ENCODE assay signal across 14 cellular contexts in genomic region chr2:10435427-10436204, GRCh38.
"Had no signal": no experiment of that assay in that cellular context is flagged by ENCODE, and none has a peak within 500 bp of the region (broad histone marks: within the 10 kb centered on the region; RNA-seq: fewer than 3 reads in every experiment).

No MANE protein-coding gene starts in this region.

- H3K27ac Mint-ChIP-seq: activated CD4-positive, alpha-beta memory T cell treated with anti-CD3 and anti-CD28 coated beads, Interleukin-2, amount 10 ng/mL, durations not matched to agents 7 days and 5 days; activated CD4-positive, alpha-beta T cell treated with anti-CD3 and anti-CD28 coated beads, Interleukin-2, amount 10 ng/mL, durations not matched to agents 24 days and 14 days; activated T-cell treated with anti-CD3 and anti-CD28 coated beads, Interleukin-2, amount 50 U/mL, for 72 hours had no signal

- H2AFZ ChIP-seq: hepatocyte had no signal

- H3K4me3 ChIP-seq: body of pancreas, hepatocyte, left ventricle myocardium inferior, smooth muscle cell, testis, uterus had no signal

- H3K27me3 ChIP-seq: body of pancreas, hepatocyte, testis, uterus had no signal

- H3K27ac ChIP-seq: body of pancreas, hepatocyte, left ventricle myocardium inferior, parathyroid adenoma, testis, uterus, VCaP had no signal

- H3K9me3 Mint-ChIP-seq: activated CD4-positive, alpha-beta memory T cell treated with anti-CD3 and anti-CD28 coated beads, Interleukin-2, amount 10 ng/mL, durations not matched to agents 7 days and 5 days; activated CD4-positive, alpha-beta T cell treated with anti-CD3 and anti-CD28 coated beads, Interleukin-2, amount 10 ng/mL, durations not matched to agents 24 days and 14 days; activated naive CD8-positive, alpha-beta T cell treated with anti-CD3 and anti-CD28 coated beads, Interleukin-2, amount 50 U/mL, for 24 hours; activated T-cell treated with anti-CD3 and anti-CD28 coated beads, Interleukin-2, amount 50 U/mL, for 72 hours; immature natural killer cell; nephron had no signal

- H3K36me3 ChIP-seq: uterus had no signal

- H3K4me1 ChIP-seq: uterus had no signal

- H3K79me2 ChIP-seq: hepatocyte, parathyroid adenoma had no signal

- H3K9me3 ChIP-seq: body of pancreas, left ventricle myocardium inferior, testis, uterus had no signal

- H3K9ac ChIP-seq: parathyroid adenoma had no signal

- H3K4me3 Mint-ChIP-seq: activated CD4-positive, alpha-beta memory T cell treated with anti-CD3 and anti-CD28 coated beads, Interleukin-2, amount 10 ng/mL, durations not matched to agents 7 days and 5 days; activated naive CD8-positive, alpha-beta T cell treated with anti-CD3 and anti-CD28 coated beads, Interleukin-2, amount 50 U/mL, for 24 hours; activated T-cell treated with anti-CD3 and anti-CD28 coated beads, Interleukin-2, amount 50 U/mL, for 72 hours had no signal
